18 cellular contexts compared by ENCODE assay signal in the genomic region with DNA sequence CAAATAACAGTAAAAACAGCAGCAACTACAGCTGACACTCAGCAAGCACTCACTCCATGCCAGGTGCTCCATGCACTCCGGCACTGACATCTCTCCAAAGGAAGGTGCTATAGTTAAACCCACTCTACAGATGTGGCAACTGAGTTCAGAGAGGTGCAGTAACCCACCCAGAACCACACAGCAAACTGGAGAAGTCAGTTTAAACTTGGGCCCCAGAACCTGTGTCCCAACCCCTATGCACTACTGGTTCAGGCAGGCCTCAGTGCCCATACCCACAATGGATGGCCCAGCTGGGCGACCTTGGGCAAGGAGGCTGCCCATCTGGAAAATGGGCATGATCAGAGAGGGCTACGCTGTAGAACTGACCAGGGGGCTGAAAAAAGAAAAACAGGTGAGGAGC.
"Had no signal": no experiment of that assay in that cellular context is flagged by ENCODE, and none has a peak within 500 bp of the region (broad histone marks: within the 10 kb centered on the region; RNA-seq: fewer than 3 reads in every experiment).

No MANE protein-coding gene starts in this region.

- H3K9me3 ChIP-seq: ascending aorta, gastrocnemius medialis, heart right ventricle, left lung, mucosa of descending colon, psoas muscle, spleen, transverse colon had no signal

- H3K27me3 Mint-ChIP-seq: activated CD8-positive, alpha-beta memory T cell treated with anti-CD3 and anti-CD28 coated beads, Interleukin-2, amount 10 ng/mL, durations not matched to agents 7 days and 5 days; activated naive CD8-positive, alpha-beta T cell treated with anti-CD3 and anti-CD28 coated beads, Interleukin-2, amount 50 U/mL, for 24 hours; stimulated activated naive B cell treated with anti-CD40 and anti-IgM and Interleukin-4, amounts not matched to agents 10 μg/mL and 1 μg/mL and 100 μg/mL, for 72 hours had no signal

- DNase-seq: activated CD8-positive, alpha-beta memory T cell treated with anti-CD3 and anti-CD28 coated beads, Interleukin-2, amount 10 ng/mL, durations not matched to agents 7 days and 5 days; activated gamma-delta T cell; activated naive CD8-positive, alpha-beta T cell treated with anti-CD3 and anti-CD28 coated beads, Interleukin-2, amount 50 U/mL, for 24 hours; activated T-cell treated with anti-CD3 and anti-CD28 coated beads, Interleukin-2, amount 50 U/mL, for 4 hours; gastrocnemius medialis; left lung; psoas muscle; spleen; stimulated activated CD4-positive, alpha-beta T cell treated with anti-CD3 and anti-CD28 coated beads, Interleukin-1b, Interleukin-23, amount 100 ng/mL, for 48 hours; stimulated activated naive B cell treated with anti-CD40 and anti-IgM and Interleukin-4, amounts not matched to agents 10 μg/mL and 1 μg/mL and 100 μg/mL, for 72 hours; T-helper 1 cell had no signal

- H3K36me3 ChIP-seq: ascending aorta, cardiac muscle cell, gastrocnemius medialis, heart right ventricle, left lung, spleen, transverse colon had no signal

- ATAC-seq: activated CD8-positive, alpha-beta memory T cell treated with anti-CD3 and anti-CD28 coated beads, Interleukin-2, amount 10 ng/mL, durations not matched to agents 7 days and 5 days; activated naive CD8-positive, alpha-beta T cell treated with anti-CD3 and anti-CD28 coated beads, Interleukin-2, amount 50 U/mL, for 24 hours; activated T-cell treated with anti-CD3 and anti-CD28 coated beads, Interleukin-2, amount 50 U/mL, for 4 hours; gastrocnemius medialis; left lung; mucosa of descending colon; natural killer cell treated with Interleukin-12 subunit alpha and Interleukin-12 subunit beta and Interleukin-15 and Interleukin-18, amount 100 ng/mL, for 72 hours; psoas muscle; sciatic nerve; stimulated activated naive B cell treated with anti-CD40 and anti-IgM and Interleukin-4, amounts not matched to agents 10 μg/mL and 1 μg/mL and 100 μg/mL, for 72 hours had no signal

- H3K4me1 ChIP-seq: gastrocnemius medialis, psoas muscle had no signal

- H3K27ac ChIP-seq: ascending aorta, cardiac muscle cell, gastrocnemius medialis, heart right ventricle, psoas muscle, transverse colon had no signal

- H3K36me3 Mint-ChIP-seq: activated CD8-positive, alpha-beta memory T cell treated with anti-CD3 and anti-CD28 coated beads, Interleukin-2, amount 10 ng/mL, durations not matched to agents 7 days and 5 days; natural killer cell treated with Interleukin-12 subunit alpha and Interleukin-12 subunit beta and Interleukin-15 and Interleukin-18, amount 100 ng/mL, for 72 hours; stimulated activated naive B cell treated with anti-CD40 and anti-IgM and Interleukin-4, amounts not matched to agents 10 μg/mL and 1 μg/mL and 100 μg/mL, for 72 hours had no signal

- H3K4me3 ChIP-seq: ascending aorta, cardiac muscle cell, gastrocnemius medialis, heart right ventricle, left lung, mucosa of descending colon, psoas muscle, spleen, transverse colon had no signal

- H3K27ac Mint-ChIP-seq: activated CD8-positive, alpha-beta memory T cell treated with anti-CD3 and anti-CD28 coated beads, Interleukin-2, amount 10 ng/mL, durations not matched to agents 7 days and 5 days; activated naive CD8-positive, alpha-beta T cell treated with anti-CD3 and anti-CD28 coated beads, Interleukin-2, amount 50 U/mL, for 24 hours; natural killer cell treated with Interleukin-12 subunit alpha and Interleukin-12 subunit beta and Interleukin-15 and Interleukin-18, amount 100 ng/mL, for 72 hours; stimulated activated naive B cell treated with anti-CD40 and anti-IgM and Interleukin-4, amounts not matched to agents 10 μg/mL and 1 μg/mL and 100 μg/mL, for 72 hours had no signal

- H3K27me3 ChIP-seq: ascending aorta, cardiac muscle cell, left lung, spleen, transverse colon had no signal

- H3K4me3 Mint-ChIP-seq: activated CD8-positive, alpha-beta memory T cell treated with anti-CD3 and anti-CD28 coated beads, Interleukin-2, amount 10 ng/mL, durations not matched to agents 7 days and 5 days; activated naive CD8-positive, alpha-beta T cell treated with anti-CD3 and anti-CD28 coated beads, Interleukin-2, amount 50 U/mL, for 24 hours; activated T-cell treated with anti-CD3 and anti-CD28 coated beads, Interleukin-2, amount 50 U/mL, for 4 hours; natural killer cell treated with Interleukin-12 subunit alpha and Interleukin-12 subunit beta and Interleukin-15 and Interleukin-18, amount 100 ng/mL, for 72 hours; stimulated activated naive B cell treated with anti-CD40 and anti-IgM and Interleukin-4, amounts not matched to agents 10 μg/mL and 1 μg/mL and 100 μg/mL, for 72 hours had no signal

- H3K9me3 Mint-ChIP-seq: activated naive CD8-positive, alpha-beta T cell treated with anti-CD3 and anti-CD28 coated beads, Interleukin-2, amount 50 U/mL, for 24 hours; activated T-cell treated with anti-CD3 and anti-CD28 coated beads, Interleukin-2, amount 50 U/mL, for 4 hours; natural killer cell treated with Interleukin-12 subunit alpha and Interleukin-12 subunit beta and Interleukin-15 and Interleukin-18, amount 100 ng/mL, for 72 hours; stimulated activated naive B cell treated with anti-CD40 and anti-IgM and Interleukin-4, amounts not matched to agents 10 μg/mL and 1 μg/mL and 100 μg/mL, for 72 hours had no signal
